Comparison of ENCODE assay signal across 1 cellular context in genomic region chr6:167127785-167128531, GRCh38.
TF ChIP-seq lines count a peak whose summit lies in the region.

No MANE protein-coding gene starts in this region.

TF ChIP-seq in K562, 482 proteins besides CTCF, POLR2A, EP300 and RAD21 (continued from another document):
- TF ChIP-seq ZBTB49 (CRISPR knock-in tag; IDR thresholded peaks at IDR 0.05; ENCODE audit: borderline replicate concordance) (no peak), ZNF263 (CRISPR knock-in tag; IDR thresholded peaks at IDR 0.05; ENCODE audit: borderline replicate concordance) (no peak), ARID3A (IDR thresholded peaks at IDR 0.05; ENCODE audit: borderline replicate concordance, low read depth, low read length) (no peak), OTX1 (CRISPR knock-in tag; IDR thresholded peaks at IDR 0.05) (no peak), CCAR2 (IDR thresholded peaks at IDR 0.05; ENCODE audit: low read depth, low read length) (no peak)
TF ChIP-seq in K562: peak in this region for 0.
